13 cellular contexts compared by ENCODE assay signal in genomic region chr18:68441241-68441640, GRCh38.
"Had no signal": no experiment of that assay in that cellular context is flagged by ENCODE, and none has a peak within 500 bp of the region (broad histone marks: within the 10 kb centered on the region; RNA-seq: fewer than 3 reads in every experiment).

No MANE protein-coding gene starts in this region.

- DNase-seq: esophagus squamous epithelium; heart right ventricle; hypothalamus; kidney glomerular epithelial cell; naive thymus-derived CD4-positive, alpha-beta T cell; nephron progenitor cell; posterior cingulate gyrus; small intestine; stimulated activated CD4-positive, alpha-beta T cell treated with anti-CD3 and anti-CD28 coated beads, Interleukin-12 subunit alpha, Interleukin-12 subunit beta, amount 100 ng/mL, for 4 hours; stimulated activated naive CD4-positive, alpha-beta T cell treated with Interleukin-2 at 50 U/mL for 16 hours; thyroid gland had no signal

- H3K4me1 ChIP-seq: esophagus squamous epithelium, right atrium auricular region, suprapubic skin, thyroid gland had no signal

- ATAC-seq: heart right ventricle; naive thymus-derived CD4-positive, alpha-beta T cell had no signal

- H3K36me3 ChIP-seq: esophagus squamous epithelium, heart right ventricle, right atrium auricular region, suprapubic skin, thyroid gland had no signal

- H3K4me3 ChIP-seq: esophagus squamous epithelium, heart right ventricle, right atrium auricular region, suprapubic skin, thyroid gland had no signal

- H3K27me3 ChIP-seq: esophagus squamous epithelium, heart right ventricle, right atrium auricular region, suprapubic skin, thyroid gland had no signal

- H3K9me3 ChIP-seq: esophagus squamous epithelium, right atrium auricular region, suprapubic skin, thyroid gland had no signal

- H3K27ac ChIP-seq: esophagus squamous epithelium, right atrium auricular region, suprapubic skin, thyroid gland had no signal
